Comparison of ENCODE assay signal across 8 cellular contexts in the genomic region with DNA sequence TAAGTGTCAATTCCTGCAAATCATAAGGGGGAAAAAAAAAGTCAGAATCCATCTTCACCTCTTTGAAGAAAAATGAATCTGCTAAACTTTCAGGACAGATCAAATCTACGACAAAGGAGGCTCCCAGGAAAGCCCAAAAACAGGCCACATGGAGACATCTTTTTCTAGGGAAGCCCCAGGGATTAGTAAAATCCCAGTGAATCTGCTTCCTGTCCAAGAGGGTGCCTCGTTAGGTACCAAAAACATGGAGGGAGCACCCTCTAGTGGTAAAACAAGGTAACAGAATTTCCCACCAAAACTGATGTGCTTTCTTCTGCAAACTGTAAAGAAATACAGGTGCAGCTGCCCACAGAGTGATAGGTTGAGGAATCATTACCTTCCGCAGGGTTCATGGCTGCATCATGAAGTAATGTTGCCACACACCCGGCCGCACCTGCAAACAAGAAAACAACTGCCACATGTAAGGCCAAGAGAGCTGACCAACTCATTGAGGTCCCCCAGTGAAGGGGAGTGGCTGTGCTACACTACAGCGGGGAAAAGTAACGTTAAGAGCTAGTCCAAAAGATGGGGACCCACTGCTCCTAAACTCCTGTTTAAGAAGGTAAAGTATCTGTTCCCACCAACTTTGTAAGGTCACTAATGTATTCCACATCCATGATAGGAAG. TPM values are rescaled to one million over a fixed set of nuclear protein-coding genes. Genes with fewer than 3 reads are reported as not detected.
A peak's percentile ranks its signal among the peaks of the same experiment; 100 is the strongest.
DNase-seq lines count a peak whose midpoint lies in the region; ATAC-seq, FAIRE-seq and TF ChIP-seq lines count a peak whose summit lies in the region.

No MANE protein-coding gene starts in this region.

- H3K27ac ChIP-seq in VCaP: peak overlapping the region; percentile 23; the same call in 1 of the 2 replicates

- peak; percentile 67 for DNase-seq in CD1c-positive myeloid dendritic cell (ENCODE audit: extremely low spot score)
- DNase-seq in GM12891 (ENCODE audit: insufficient read length, low spot score): peak; percentile 23
- DNase-seq in NCI-H1092 (lab: John Stamatoyannopoulos, UW): peak; percentile 1
- DNase-seq in fibroblast of gingiva (ENCODE audit: low read depth): peak; percentile 45
- DNase-seq in T-helper 9 cell: no peak

- no peak for ATAC-seq in HG02759 (IDR thresholded peaks at IDR 0.05; ENCODE audit: unreplicated experiment)

- 0 out of 2 replicates have a peak, but pooled peaks have one; percentile 44 for TF ChIP-seq POLR2A in GM12891 (IDR thresholded peaks at IDR 0.05; ENCODE audit: low read depth, low read length)

- no peaks in the 10 kb centered on the region for H3K27me3 Mint-ChIP-seq in nephron (ENCODE audit: low read depth)

- no peak overlapping the region for H3K27ac Mint-ChIP-seq in nephron

- H3K4me1 Mint-ChIP-seq in nephron: peaks cover under 1% of the 10 kb centered on the region

- peak; percentile 86 for TF ChIP-seq CTCF in VCaP (conservative IDR thresholded peaks at IDR 0.05)
- peak; percentile 76 to 89 (median 86) for TF ChIP-seq CTCF in nephron (IDR thresholded peaks at IDR 0.05; ENCODE audit: unreplicated experiment in 3 of 3)

- no peaks in the 10 kb centered on the region for H3K9me3 Mint-ChIP-seq in nephron

- peaks cover 21% of the 10 kb centered on the region for H3K36me3 Mint-ChIP-seq in nephron (ENCODE audit: low read depth)

- H3K4me3 Mint-ChIP-seq in nephron: no peak overlapping the region

- peak; percentile 67 for FAIRE-seq in GM12891 (lab: Jason Lieb, UNC)

TF ChIP-seq in GM12891, 5 proteins besides CTCF, POLR2A, EP300 and RAD21:
- TF ChIP-seq POLR2AphosphoS5 (IDR thresholded peaks at IDR 0.05; ENCODE audit: low read depth, low read length) (no peak), TAF1 (IDR thresholded peaks at IDR 0.05; ENCODE audit: low read depth, low read length) (no peak), SPI1 (IDR thresholded peaks at IDR 0.05; ENCODE audit: low read depth, low read length) (no peak), POU2F2 (IDR thresholded peaks at IDR 0.05; ENCODE audit: low read depth, low read length) (no peak), PAX5 (IDR thresholded peaks at IDR 0.05; ENCODE audit: insufficient read depth, low read length, severe bottlenecking) (no peak)

RNA-seq across cellular contexts. Expression of gene SLC25A28, which starts 7.9 kb away (rescaled TPM):
- polyA plus RNA-seq in GM12891 (2012; ENCODE audit: low read depth, missing spikeins): 30.1 TPM

RNA-seq across cellular contexts. Expression of gene ENTPD7, which starts 47.0 kb away (rescaled TPM):
- polyA plus RNA-seq in GM12891 (2012; ENCODE audit: low read depth, missing spikeins): 0.94 TPM
